Comparison of ENCODE assay signal across 12 cellular contexts in genomic region chr15:45640610-45641009, GRCh38. TPM values are rescaled to one million over a fixed set of nuclear protein-coding genes. Genes with fewer than 3 reads are reported as not detected.
A peak's percentile ranks its signal among the peaks of the same experiment; 100 is the strongest.
DNase-seq lines count a peak whose midpoint lies in the region; ATAC-seq and TF ChIP-seq lines count a peak whose summit lies in the region.
"Had no signal": no experiment of that assay in that cellular context is flagged by ENCODE, and none has a peak within 500 bp of the region (broad histone marks: within the 10 kb centered on the region; RNA-seq: fewer than 3 reads in every experiment).

No MANE protein-coding gene starts in this region.

- H3K79me2 ChIP-seq in Karpas-422 (ENCODE audit: low read length) = no peaks in the 10 kb centered on the region

- no peak overlapping the region for H2BK120ac ChIP-seq in neuronal stem cell (ENCODE audit: low read depth, low read length)

- H2AK5ac ChIP-seq in neuronal stem cell (ENCODE audit: low read depth, low read length) = no peak overlapping the region

- no peak overlapping the region for H2BK15ac ChIP-seq in neuronal stem cell (ENCODE audit: low read length)

- H3K27me3 ChIP-seq in brain microvascular endothelial cell (replicated peaks) (no peaks in the 10 kb centered on the region), left lung (no peaks in the 10 kb centered on the region), tibial nerve (no peaks in the 10 kb centered on the region), neuronal stem cell (ENCODE audit: control insufficient read depth in 3 of 3, insufficient read depth in 3 of 3, low read depth in 1 of 3, low read length in 3 of 3) (peaks cover 0 to 19% (median 2%) of the 10 kb centered on the region in 3 experiments), Karpas-422 (ENCODE audit: low read length) (no peaks in the 10 kb centered on the region)

- H3K4ac ChIP-seq in neuronal stem cell (ENCODE audit: low read length) = no peak overlapping the region

- peak; percentile 30 for ATAC-seq in left lung
- ATAC-seq: effector memory CD8-positive, alpha-beta T cell had no signal

- no peaks in the 10 kb centered on the region for H3K9me3 Mint-ChIP-seq in activated CD4-positive, alpha-beta memory T cell treated with anti-CD3 and anti-CD28 coated beads for 36 hours
- no peaks in the 10 kb centered on the region for H3K9me3 Mint-ChIP-seq in activated CD4-positive, alpha-beta memory T cell treated with anti-CD3 and anti-CD28 coated beads, Interleukin-2, amount 10 ng/mL, durations not matched to agents 7 days and 5 days
- H3K9me3 Mint-ChIP-seq: effector memory CD8-positive, alpha-beta T cell had no signal

- no peaks in the 10 kb centered on the region for H4K20me1 ChIP-seq in Karpas-422 (ENCODE audit: insufficient read depth, low read depth, low read length)

- TF ChIP-seq POLR2A in tibial nerve (IDR thresholded peaks at IDR 0.05) = no peak
- no peak for TF ChIP-seq POLR2A in erythroblast (IDR thresholded peaks at IDR 0.05; ENCODE audit: low read length)

- CTCF ChIA-PET in activated CD4-positive, alpha-beta memory T cell treated with anti-CD3 and anti-CD28 coated beads for 36 hours (lab: Charles Lee) = interaction anchor here (0.5 to 2.3 kb wide), 2 partner anchors 9 to 135 kb away, joined by 3 to 7 read pairs; no protein-coding TSS in a partner anchor
- CTCF ChIA-PET in activated CD4-positive, alpha-beta memory T cell treated with anti-CD3 and anti-CD28 coated beads, Interleukin-2, amount 10 ng/mL, durations not matched to agents 7 days and 5 days (lab: Charles Lee) = no interaction called here

- in situ Hi-C loops in brain microvascular endothelial cell (cut with HindIII; ENCODE audit: low pct_ligation_motif_present, low sequenced_read_pairs) = no loop called here

- H3K4me1 ChIP-seq in left lung = peaks cover 42 to 99% of the 10 kb centered on the region in 2 donors
- peaks cover 0 to 98% (median 58%) of the 10 kb centered on the region in 4 donors for H3K4me1 ChIP-seq in tibial nerve
- H3K4me1 ChIP-seq in neuronal stem cell (ENCODE audit: control insufficient read depth in 2 of 2, insufficient read depth in 1 of 2, low read depth in 1 of 2, low read length in 2 of 2) = peaks cover 0 to 2% of the 10 kb centered on the region in 2 donors
- no peaks in the 10 kb centered on the region for H3K4me1 ChIP-seq in Karpas-422 (ENCODE audit: low read length)

- no peak overlapping the region for H3K18ac ChIP-seq in neuronal stem cell (ENCODE audit: low read length)

- H2BK12ac ChIP-seq in neuronal stem cell (ENCODE audit: low read length) = no peak overlapping the region

- no peaks in the 10 kb centered on the region for H3K36me3 ChIP-seq in brain microvascular endothelial cell (replicated peaks)
- no peaks in the 10 kb centered on the region for H3K36me3 ChIP-seq in left lung
- no peaks in the 10 kb centered on the region for H3K36me3 ChIP-seq in tibial nerve
- no peaks in the 10 kb centered on the region for H3K36me3 ChIP-seq in neuronal stem cell (replicated peaks in 1 of 2; ENCODE audit: control insufficient read depth in 2 of 2, insufficient read depth in 2 of 2, low read length in 2 of 2)
- H3K36me3 ChIP-seq in Karpas-422 (ENCODE audit: insufficient read depth, low read length) = no peaks in the 10 kb centered on the region

- H3K4me3 ChIP-seq in brain microvascular endothelial cell (ENCODE audit: low read depth, low read length) (no peak overlapping the region), left lung (no peak overlapping the region), tibial nerve (no peak overlapping the region), neuronal stem cell (ENCODE audit: low read length in 2 of 2) (no peak overlapping the region), Karpas-422 (ENCODE audit: low read length) (no peak overlapping the region)

- WGBS in tibial nerve, 2 donors = 11 to 34% methylated on average over 2 of the region's 2 CpGs
- no CpG with 5 or more reads among the region's 2 CpGs for WGBS in neuronal stem cell (ENCODE audit: extremely low coverage in 2 of 2, insufficient read length in 2 of 2, insufficient replicate concordance in 1 of 2), 2 donors

- H3K4me2 ChIP-seq in neuronal stem cell (ENCODE audit: insufficient read depth, low read length, poor library complexity, severe bottlenecking) (no peak overlapping the region), Karpas-422 (ENCODE audit: low read depth, low read length, poor library complexity, severe bottlenecking) (no peak overlapping the region)

- H2BK5ac ChIP-seq in neuronal stem cell (ENCODE audit: low read length) = no peak overlapping the region

- H3K27ac ChIP-seq in brain microvascular endothelial cell = peak overlapping the region; percentile 95
- H3K27ac ChIP-seq in left lung = peak overlapping the region; percentile 78 to 96
- peak overlapping the region in 3 of 4 donors; percentile 58 to 79 (median 76) for H3K27ac ChIP-seq in tibial nerve
- no peak overlapping the region for H3K27ac ChIP-seq in neuronal stem cell (replicated peaks; ENCODE audit: low read length)
- H3K27ac ChIP-seq in Karpas-422 (ENCODE audit: low read length) = no peak overlapping the region

- no peak overlapping the region for H4K8ac ChIP-seq in neuronal stem cell (ENCODE audit: low read depth, low read length)

- POLR2A ChIA-PET in activated CD4-positive, alpha-beta memory T cell treated with anti-CD3 and anti-CD28 coated beads for 36 hours (lab: Charles Lee) = interaction anchor here (0.6 to 1.0 kb wide), 2 partner anchors 88 to 238 kb away, joined by 3 read pairs; a partner anchor contains a TSS
- POLR2A ChIA-PET in activated CD4-positive, alpha-beta memory T cell treated with anti-CD3 and anti-CD28 coated beads, Interleukin-2, amount 10 ng/mL, durations not matched to agents 7 days and 5 days (lab: Charles Lee) = interaction anchor here (4.4 kb wide), 1 partner anchor 53 kb away, joined by 38 read pairs; the partner anchor contains the start of gene BLOC1S6

- H3K9me3 ChIP-seq in left lung = no peaks in the 10 kb centered on the region
- H3K9me3 ChIP-seq in tibial nerve = no peaks in the 10 kb centered on the region
- no peaks in the 10 kb centered on the region for H3K9me3 ChIP-seq in neuronal stem cell (replicated peaks in 1 of 2; ENCODE audit: control insufficient read depth in 2 of 2, insufficient read depth in 1 of 2, low read depth in 1 of 2, low read length in 2 of 2)
- H3K9me3 ChIP-seq in Karpas-422 (ENCODE audit: low read length) = no peaks in the 10 kb centered on the region

- no peaks in the 10 kb centered on the region for H3K79me1 ChIP-seq in neuronal stem cell (ENCODE audit: low read depth, low read length)

- H3K27ac Mint-ChIP-seq in activated CD4-positive, alpha-beta memory T cell treated with anti-CD3 and anti-CD28 coated beads for 36 hours = peak overlapping the region; percentile 97
- no peak overlapping the region for H3K27ac Mint-ChIP-seq in activated CD4-positive, alpha-beta memory T cell treated with anti-CD3 and anti-CD28 coated beads, Interleukin-2, amount 10 ng/mL, durations not matched to agents 7 days and 5 days
- H3K27ac Mint-ChIP-seq: B cell had no signal

- H3K9ac ChIP-seq in neuronal stem cell (ENCODE audit: low read depth, low read length, poor library complexity) = no peak overlapping the region
- no peak overlapping the region for H3K9ac ChIP-seq in Karpas-422 (ENCODE audit: low read length)

- H3K9me2 ChIP-seq in Karpas-422 (replicated peaks; ENCODE audit: insufficient read depth, low read length) = no peaks in the 10 kb centered on the region

- intact Hi-C loops in activated CD4-positive, alpha-beta memory T cell treated with anti-CD3 and anti-CD28 coated beads for 36 hours (cut with micrococcal nuclease) = no loop called here
- intact Hi-C loops in left lung (cut with DNase I) = no loop called here

- peaks cover 91% of the 10 kb centered on the region for H3K4me1 Mint-ChIP-seq in activated CD4-positive, alpha-beta memory T cell treated with anti-CD3 and anti-CD28 coated beads for 36 hours (ENCODE audit: low read depth)
- peaks cover 84% of the 10 kb centered on the region for H3K4me1 Mint-ChIP-seq in activated CD4-positive, alpha-beta memory T cell treated with anti-CD3 and anti-CD28 coated beads, Interleukin-2, amount 10 ng/mL, durations not matched to agents 7 days and 5 days

- no peak overlapping the region for H3K23ac ChIP-seq in neuronal stem cell (ENCODE audit: low read depth, low read length, poor library complexity)

- no peak overlapping the region for H2AFZ ChIP-seq in neuronal stem cell (ENCODE audit: low read length)
- no peak overlapping the region for H2AFZ ChIP-seq in Karpas-422 (ENCODE audit: low read length)

- H3K4me3 Mint-ChIP-seq in activated CD4-positive, alpha-beta memory T cell treated with anti-CD3 and anti-CD28 coated beads for 36 hours = no peak overlapping the region
- no peak overlapping the region for H3K4me3 Mint-ChIP-seq in activated CD4-positive, alpha-beta memory T cell treated with anti-CD3 and anti-CD28 coated beads, Interleukin-2, amount 10 ng/mL, durations not matched to agents 7 days and 5 days
- H3K4me3 Mint-ChIP-seq: B cell; effector memory CD8-positive, alpha-beta T cell had no signal

- H3K14ac ChIP-seq in neuronal stem cell (ENCODE audit: low read length) = no peak overlapping the region

- TF ChIP-seq CTCF in brain microvascular endothelial cell (IDR thresholded peaks at IDR 0.05; ENCODE audit: low read depth, low read length, missing control alignments) (no peak), left lung (IDR thresholded peaks at IDR 0.05) (no peak), tibial nerve (IDR thresholded peaks at IDR 0.05) (no peak)

- H4K91ac ChIP-seq in neuronal stem cell (ENCODE audit: low read depth, low read length, poor library complexity) = no peak overlapping the region

- peaks cover 55% of the 10 kb centered on the region for H3K36me3 Mint-ChIP-seq in activated CD4-positive, alpha-beta memory T cell treated with anti-CD3 and anti-CD28 coated beads for 36 hours
- peaks cover 74% of the 10 kb centered on the region for H3K36me3 Mint-ChIP-seq in activated CD4-positive, alpha-beta memory T cell treated with anti-CD3 and anti-CD28 coated beads, Interleukin-2, amount 10 ng/mL, durations not matched to agents 7 days and 5 days (ENCODE audit: low read depth)

- no peaks in the 10 kb centered on the region for H3K27me3 Mint-ChIP-seq in activated CD4-positive, alpha-beta memory T cell treated with anti-CD3 and anti-CD28 coated beads for 36 hours
- H3K27me3 Mint-ChIP-seq in activated CD4-positive, alpha-beta memory T cell treated with anti-CD3 and anti-CD28 coated beads, Interleukin-2, amount 10 ng/mL, durations not matched to agents 7 days and 5 days = no peaks in the 10 kb centered on the region
- H3K27me3 Mint-ChIP-seq: B cell; effector memory CD8-positive, alpha-beta T cell had no signal

- no peak for DNase-seq in activated CD4-positive, alpha-beta memory T cell treated with anti-CD3 and anti-CD28 coated beads for 36 hours
- no peak for DNase-seq in activated CD4-positive, alpha-beta memory T cell treated with anti-CD3 and anti-CD28 coated beads, Interleukin-2, amount 10 ng/mL, durations not matched to agents 7 days and 5 days
- DNase-seq in brain microvascular endothelial cell = peak; percentile 92
- no peak for DNase-seq in left lung
- DNase-seq in tibial nerve (ENCODE audit: low spot score in 2 of 2) = no peak
- no peak for DNase-seq in neuronal stem cell (ENCODE audit: low spot score)
- DNase-seq in erythroblast (lab: John Stamatoyannopoulos, UW) = no peak
- no peak for DNase-seq in Karpas-422
- DNase-seq: activated CD4-positive, alpha-beta T cell treated with anti-CD3 and anti-CD28 coated beads, Interleukin-2, amount 50 U/mL, for 1 hour; effector memory CD8-positive, alpha-beta T cell; NCI-H2227 treated with DMSO at 0.1 percent for 48 hours had no signal

- TF ChIP-seq EP300 in tibial nerve (IDR thresholded peaks at IDR 0.05) = peak in 1 of 2 donors; percentile 10

RNA-seq across cellular contexts. Expression of gene SQOR, which starts 5.8 kb away (rescaled TPM):
- 100 to 1,000 TPM; 181 to 194 TPM for total RNA-seq in activated CD4-positive, alpha-beta memory T cell treated with anti-CD3 and anti-CD28 coated beads for 36 hours
- total RNA-seq in activated CD4-positive, alpha-beta memory T cell treated with anti-CD3 and anti-CD28 coated beads, Interleukin-2, amount 10 ng/mL, durations not matched to agents 7 days and 5 days = 100 to 1,000 TPM; 139 to 142 TPM
- 100 to 1,000 TPM in 1 of 2 donors, 10 to 100 TPM in 1; 79.2 to 116 TPM for total RNA-seq in left lung
- 10 to 100 TPM; 50.4 to 96.1 (median 60.2) TPM for total RNA-seq in tibial nerve
- polyA plus RNA-seq in neuronal stem cell (2013, experiment 1 of 2) = 0.47 TPM
- polyA plus RNA-seq in neuronal stem cell (2013, experiment 2 of 2) = 0.48 TPM
- total RNA-seq in Karpas-422 (2014; rRNA removed; shearing (Covaris generic); ENCODE audit: low replicate concordance) = 2.1 and 3.5 TPM in 2 replicates

RNA-seq across cellular contexts. Expression of gene BLOC1S6, which starts 53.4 kb away (rescaled TPM):
- total RNA-seq in activated CD4-positive, alpha-beta memory T cell treated with anti-CD3 and anti-CD28 coated beads for 36 hours = 10 to 100 TPM; 48.5 to 49.4 TPM
- total RNA-seq in activated CD4-positive, alpha-beta memory T cell treated with anti-CD3 and anti-CD28 coated beads, Interleukin-2, amount 10 ng/mL, durations not matched to agents 7 days and 5 days = 10 to 100 TPM; 39.3 to 43.1 TPM
- total RNA-seq in left lung = 10 to 100 TPM; 37.0 to 45.4 TPM
- total RNA-seq in tibial nerve = 10 to 100 TPM; 35.6 to 70.8 (median 52.5) TPM
- 32.4 TPM for polyA plus RNA-seq in neuronal stem cell (2013, experiment 1 of 2)
- 32.6 TPM for polyA plus RNA-seq in neuronal stem cell (2013, experiment 2 of 2)
- 62.7 and 77.1 TPM in 2 replicates for total RNA-seq in Karpas-422 (2014; rRNA removed; shearing (Covaris generic); ENCODE audit: low replicate concordance)

Comparison
In these comparisons a context has a peak if more than half of its experiments do, and no peak if none do; other contexts are left out.
1. H3K27ac ChIP-seq: peak in brain microvascular endothelial cell (single experiment), left lung (2 of 2) and tibial nerve (3 of 4); none in neuronal stem cell (single experiment) and Karpas-422 (single experiment).
2. RNA of gene SQOR, which starts 5.8 kb away (total RNA-seq): 181 to 194 TPM in activated CD4-positive, alpha-beta memory T cell treated with anti-CD3 and anti-CD28 coated beads for 36 hours, 139 to 142 TPM in activated CD4-positive, alpha-beta memory T cell treated with anti-CD3 and anti-CD28 coated beads, Interleukin-2, amount 10 ng/mL, durations not matched to agents 7 days and 5 days, 79.2 to 116 TPM in left lung and 50.4 to 96.1 TPM in tibial nerve; 2.1 to 3.5 TPM in Karpas-422; every median in the first group is over 10 times any median in the second.